In the genomic region with DNA sequence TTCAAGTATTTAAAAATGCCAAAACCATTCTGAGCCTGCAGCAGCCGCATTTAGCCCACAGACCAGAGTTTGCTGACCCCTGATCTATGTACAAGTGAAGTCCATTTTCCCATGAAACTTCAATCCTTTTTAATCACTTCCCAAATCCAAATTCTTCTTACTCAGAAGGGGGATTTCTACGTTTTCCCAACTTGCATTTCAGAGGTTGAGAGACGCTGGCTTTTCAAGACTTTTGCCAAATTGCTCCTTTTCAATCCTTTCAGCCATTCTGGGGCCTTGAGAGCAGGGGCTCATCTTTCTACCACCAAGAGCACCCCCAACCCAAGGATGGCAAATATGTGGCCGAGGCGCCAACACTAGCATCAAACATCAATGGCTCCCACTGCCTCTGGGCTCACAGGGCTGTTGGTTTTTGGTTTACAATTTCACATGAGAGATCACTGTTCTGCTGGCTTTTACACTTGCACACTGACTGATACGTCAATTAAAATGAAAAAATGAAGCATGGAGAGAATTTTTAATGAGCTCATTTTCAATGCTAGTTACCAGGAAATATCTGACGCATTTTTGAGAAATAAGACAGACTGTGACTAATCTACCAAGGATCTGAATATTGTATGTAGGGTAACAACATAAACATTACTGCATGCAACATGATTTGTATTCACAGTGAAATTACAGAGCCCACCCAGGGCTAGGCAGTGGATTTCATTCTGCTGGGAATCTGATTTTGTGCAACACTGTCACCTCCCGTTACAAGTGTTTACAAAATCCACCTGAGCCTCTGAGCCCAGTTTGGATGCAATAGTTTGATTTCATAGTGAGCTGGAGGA, we compare ENCODE assay signal across 8 cellular contexts. TPM values are rescaled to one million over a fixed set of nuclear protein-coding genes. Genes with fewer than 3 reads are reported as not detected.
A peak's percentile ranks its signal among the peaks of the same experiment; 100 is the strongest.
DNase-seq lines count a peak whose midpoint lies in the region; ATAC-seq and TF ChIP-seq lines count a peak whose summit lies in the region.
"Not testable (repeated sequence)": the region's sequence is repeated elsewhere in the genome, so short reads cannot be mapped to it uniquely, and the experiment has no call there.

No MANE protein-coding gene starts in this region.

- DNase-seq in Caco-2; WTC11 (ENCODE audit: low spot score); breast epithelium (ENCODE audit: low spot score in 2 of 2); lower lobe of right lung; upper lobe of right lung: not testable (repeated sequence)
- DNase-seq in NCI-H226 (peak; percentile 83), fibroblast of peridontal ligament (ENCODE audit: extremely low read depth) (peak; percentile 85), retinal pigment epithelial cell (ENCODE audit: low read depth) (peak; percentile 67)

- not testable (repeated sequence) for TF ChIP-seq POLR2A in breast epithelium (IDR thresholded peaks at IDR 0.05)

- H3K4me1 Mint-ChIP-seq in Caco-2 (ENCODE audit: low read depth, unreplicated experiment) (peaks cover 51% of the 10 kb centered on the region), WTC11 (peaks cover 31% of the 10 kb centered on the region)

- H3K27me3 ChIP-seq in Caco-2 (replicated peaks; ENCODE audit: control insufficient read depth, insufficient read depth, low read length); breast epithelium; lower lobe of right lung (ENCODE audit: low read depth); upper lobe of right lung: not testable (repeated sequence)

- peak overlapping the region; percentile 53 for H3K4me3 Mint-ChIP-seq in Caco-2 (ENCODE audit: unreplicated experiment)
- H3K4me3 Mint-ChIP-seq in WTC11, result not testable (repeated sequence)

- TF ChIP-seq CTCF in Caco-2 (IDR thresholded peaks at IDR 0.05; ENCODE audit: insufficient read depth in 1 of 2, low read depth in 1 of 2, low read length in 1 of 2, severe bottlenecking in 1 of 2, unreplicated experiment in 1 of 2); WTC11 (IDR thresholded peaks at IDR 0.05); breast epithelium (IDR thresholded peaks at IDR 0.05); lower lobe of right lung (IDR thresholded peaks at IDR 0.05); retinal pigment epithelial cell (conservative IDR thresholded peaks at IDR 0.05; ENCODE audit: low read depth, low read length); upper lobe of right lung (IDR thresholded peaks at IDR 0.05): not testable (repeated sequence)

- H3K9me3 Mint-ChIP-seq in Caco-2 (ENCODE audit: unreplicated experiment); WTC11: not testable (repeated sequence)

- not testable (repeated sequence) for H3K36me3 ChIP-seq in Caco-2 (ENCODE audit: control insufficient read depth, insufficient read depth, low read length); breast epithelium; lower lobe of right lung; upper lobe of right lung

- not testable (repeated sequence) for BruUV-seq in Caco-2 (replicated peaks; lab: Mats Ljungman, UMichigan)

- POLR2A ChIA-PET in Caco-2 (lab: Charles Lee); WTC11 (lab: Charles Lee): not testable (repeated sequence)

- H3K27ac Mint-ChIP-seq in Caco-2 (ENCODE audit: unreplicated experiment), result peak overlapping the region; percentile 86
- H3K27ac Mint-ChIP-seq in WTC11, result peak overlapping the region; percentile 3

- H3K27ac ChIP-seq in breast epithelium (peak overlapping the region; percentile 2 to 73), lower lobe of right lung (peak overlapping the region; percentile 65), upper lobe of right lung (peak overlapping the region; percentile 55)

- H3K4me1 ChIP-seq in Caco-2, result peaks cover 64% of the 10 kb centered on the region
- H3K4me1 ChIP-seq in breast epithelium, result peaks cover 3 to 18% of the 10 kb centered on the region in 2 donors
- peaks cover 92% of the 10 kb centered on the region for H3K4me1 ChIP-seq in lower lobe of right lung
- H3K4me1 ChIP-seq in upper lobe of right lung, result peaks cover 73% of the 10 kb centered on the region

- H3K36me3 Mint-ChIP-seq in Caco-2 (ENCODE audit: insufficient read depth, unreplicated experiment), result peaks cover 31% of the 10 kb centered on the region
- not testable (repeated sequence) for H3K36me3 Mint-ChIP-seq in WTC11

- H3K4me3 ChIP-seq in Caco-2 (ENCODE audit: low read depth, low read length); breast epithelium; lower lobe of right lung; upper lobe of right lung: not testable (repeated sequence)
- H3K4me3 ChIP-seq in retinal pigment epithelial cell (ENCODE audit: low read length), result peak overlapping the region; percentile 11

- H3K27me3 Mint-ChIP-seq in Caco-2 (ENCODE audit: insufficient read depth, unreplicated experiment); WTC11 (ENCODE audit: low read depth): not testable (repeated sequence)

- intact Hi-C loops in Caco-2 (cut with micrococcal nuclease; ENCODE audit: unreplicated experiment), result loop anchor here (2.0 to 5.0 kb wide), 3 partner anchors 37 to 120 kb away; no protein-coding TSS in a partner anchor
- intact Hi-C loops in breast epithelium (cut with DNase I; ENCODE audit: low total_unique reads); lower lobe of right lung (cut with DNase I); upper lobe of right lung (cut with DNase I): not testable (repeated sequence)

- not testable (repeated sequence) for H3K9me3 ChIP-seq in Caco-2, breast epithelium, lower lobe of right lung, upper lobe of right lung

- not testable (repeated sequence) for ATAC-seq in WTC11, lower lobe of right lung, upper lobe of right lung

- CTCF ChIA-PET in Caco-2 (lab: Charles Lee), result not testable (repeated sequence)
- CTCF ChIA-PET in WTC11 (lab: Charles Lee), result interaction anchor here (0.6 kb wide), 1 partner anchor 238 kb away, joined by 3 read pairs; no protein-coding TSS in a partner anchor

RNA-seq across cellular contexts. Expression of gene ARHGAP17, which starts 27.6 kb away (rescaled TPM):
- total RNA-seq in Caco-2 (2022), result 134 and 142 TPM in 2 replicates
- total RNA-seq in WTC11 (2021), result 69.9 to 84.5 TPM (median 78.9 TPM) in 3 replicates
- 10 to 100 TPM; 40.8 to 43.6 (median 43.6) TPM for total RNA-seq in breast epithelium
- 89.5 TPM for total RNA-seq in lower lobe of right lung
- 81.6 TPM for total RNA-seq in upper lobe of right lung
